ENCODE assay signal across 20 cellular contexts in genomic region chr3:105173972-105174371, GRCh38.
DNase-seq lines count a peak whose midpoint lies in the region; TF ChIP-seq lines count a peak whose summit lies in the region.
"Had no signal": no experiment of that assay in that cellular context is flagged by ENCODE, and none has a peak within 500 bp of the region (broad histone marks: within the 10 kb centered on the region; RNA-seq: fewer than 3 reads in every experiment).

No MANE protein-coding gene starts in this region.

- H3K36me3 ChIP-seq in hepatocyte (replicated peaks; ENCODE audit: insufficient read depth, low read depth) (no peaks in the 10 kb centered on the region), HAP-1 (replicated peaks) (no peaks in the 10 kb centered on the region)
- H3K36me3 ChIP-seq: neutrophil, upper lobe of left lung had no signal

- no peaks in the 10 kb centered on the region for H4K20me1 ChIP-seq in hepatocyte (ENCODE audit: insufficient read depth, poor library complexity, severe bottlenecking)

- no peak for TF ChIP-seq CTCF in hepatocyte (IDR thresholded peaks at IDR 0.05; ENCODE audit: poor library complexity)

- WGBS in hepatocyte (ENCODE audit: low lambda C conversion rate, missing lambda C conversion rate): 66% methylated on average over 2 of the region's 2 CpGs

- H3K4me3 ChIP-seq in hepatocyte (no peak overlapping the region), HAP-1 (no peak overlapping the region)
- H3K4me3 ChIP-seq: dorsolateral prefrontal cortex, psoas muscle, SK-N-MC, upper lobe of left lung had no signal

- no peak overlapping the region for H3K4me2 ChIP-seq in hepatocyte

- H3K27me3 ChIP-seq in hepatocyte (no peaks in the 10 kb centered on the region), HAP-1 (ENCODE audit: low read depth) (no peaks in the 10 kb centered on the region)
- H3K27me3 ChIP-seq: dorsolateral prefrontal cortex, neutrophil, upper lobe of left lung had no signal

- H3K4me1 ChIP-seq in hepatocyte (ENCODE audit: insufficient read depth): no peaks in the 10 kb centered on the region
- no peaks in the 10 kb centered on the region for H3K4me1 ChIP-seq in HAP-1
- H3K4me1 ChIP-seq: psoas muscle, upper lobe of left lung had no signal

- in situ Hi-C loops in HAP-1 (cut with MboI; ENCODE audit: low sequenced_read_pairs): no loop called here

- H3K79me2 ChIP-seq in hepatocyte: no peaks in the 10 kb centered on the region

- peak overlapping the region; percentile 4 for H2AFZ ChIP-seq in hepatocyte

- no peak overlapping the region for H3K27ac ChIP-seq in hepatocyte
- H3K27ac ChIP-seq: dorsolateral prefrontal cortex, neutrophil, psoas muscle, SK-N-MC, upper lobe of left lung had no signal

- H3K9me2 ChIP-seq in hepatocyte (replicated peaks; ENCODE audit: insufficient read depth): no peaks in the 10 kb centered on the region

- DNase-seq in Ammon's horn (ENCODE audit: low spot score) (peak; percentile 54), DMS79 (lab: John Stamatoyannopoulos, UW) (peak; percentile 95), NCI-H510A (lab: John Stamatoyannopoulos, UW) (peak; percentile 6), hepatocyte (ENCODE audit: low spot score) (no peak), HUDEP-2 (lab: John Stamatoyannopoulos, UW; ENCODE audit: unreplicated experiment in 76 of 76) (no peak), HAP-1 (ENCODE audit: low spot score in 2 of 2) (no peak), NCI-H1436 treated with DMSO at 0.1 percent for 48 hours (lab: John Stamatoyannopoulos, UW) (no peak)
- DNase-seq: activated CD8-positive, alpha-beta T cell treated with anti-CD3 and anti-CD28 coated beads, Interleukin-2, amount 10 ng/mL, durations not matched to agents 7 days and 5 days; HFFc6; Karpas-422; naive B cell; NCI-H526 treated with DMSO at 0.1 percent for 48 hours; psoas muscle; RPMI8226; stimulated activated CD4-positive, alpha-beta T cell treated with anti-CD3 and anti-CD28 coated beads, Interleukin-4, amount 100 ng/mL, for 4 hours; T-helper 2 cell; upper lobe of left lung had no signal

- H3K9me3 ChIP-seq in hepatocyte (ENCODE audit: low read depth) (no peaks in the 10 kb centered on the region), HAP-1 (no peaks in the 10 kb centered on the region)
- H3K9me3 ChIP-seq: neutrophil, psoas muscle, upper lobe of left lung had no signal

Comparison
In these comparisons a context has a peak if more than half of its experiments do, and no peak if none do; other contexts are left out.
1. DNase-seq: peak in Ammon's horn (single experiment), DMS79 (single experiment) and NCI-H510A (single experiment); none in hepatocyte (single experiment), HUDEP-2 (0 of 76), HAP-1 (0 of 2) and NCI-H1436 treated with DMSO at 0.1 percent for 48 hours (single experiment).